8 cellular contexts compared by ENCODE assay signal in genomic region chr7:87876759-87877234, GRCh38.
DNase-seq lines count a peak whose midpoint lies in the region; ATAC-seq lines count a peak whose summit lies in the region.

No MANE protein-coding gene starts in this region.

- peak overlapping the region; percentile 96 for H3K9ac ChIP-seq in BLaER1

- peaks cover 34% of the 10 kb centered on the region for H3K4me1 ChIP-seq in BLaER1

- peak; percentile 49 for DNase-seq in NCI-H2107 (lab: John Stamatoyannopoulos, UW)
- peak; percentile 14 to 18 for DNase-seq in activated CD4-positive, alpha-beta T cell treated with anti-CD3 and anti-CD28 coated beads for 24 hours (ENCODE audit: low read depth in 2 of 2)
- peak; percentile 66 for DNase-seq in dedifferentiated amniotic fluid mesenchymal stem cell (ENCODE audit: extremely low spot score)
- peak; percentile 88 for DNase-seq in left kidney (ENCODE audit: low read depth, low spot score)
- peak; percentile 8 to 38 for DNase-seq in stimulated activated CD4-positive, alpha-beta T cell treated with anti-CD3 and anti-CD28 coated beads, Interleukin-1b, Interleukin-23, amount 100 ng/mL, for 4 hours (ENCODE audit: low read depth in 2 of 2)
- DNase-seq in GM19240 (ENCODE audit: insufficient read length, low spot score): no peak

- peak overlapping the region; percentile 78 for H3K4me2 ChIP-seq in BLaER1

- H3K27ac ChIP-seq in BLaER1: peak overlapping the region; percentile 90

- H3K9me3 ChIP-seq in BLaER1: peaks cover 16% of the 10 kb centered on the region

- H3K4me3 ChIP-seq in BLaER1: peak overlapping the region; percentile 88

- peaks cover 46% of the 10 kb centered on the region for H3K36me3 ChIP-seq in BLaER1

- H3K27me3 ChIP-seq in BLaER1: no peaks in the 10 kb centered on the region

- H4K20me1 ChIP-seq in BLaER1: peaks cover 27% of the 10 kb centered on the region

- peak; percentile 17 for ATAC-seq in GM21717 (IDR thresholded peaks at IDR 0.05; ENCODE audit: unreplicated experiment)
